Comparison of ENCODE assay signal across 1 cellular context in genomic region chr20:33791959-33792597, GRCh38.
TF ChIP-seq lines count a peak whose summit lies in the region.

No MANE protein-coding gene starts in this region.

TF ChIP-seq in HepG2, 621 proteins besides CTCF, POLR2A, EP300 and RAD21 (continued from another document and continues in another):
- TF ChIP-seq, protein P1, sequence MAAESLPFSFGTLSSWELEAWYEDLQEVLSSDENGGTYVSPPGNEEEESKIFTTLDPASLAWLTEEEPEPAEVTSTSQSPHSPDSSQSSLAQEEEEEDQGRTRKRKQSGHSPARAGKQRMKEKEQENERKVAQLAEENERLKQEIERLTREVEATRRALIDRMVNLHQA (CRISPR knock-in tag; IDR thresholded peaks at IDR 0.05) = no peak
- TF ChIP-seq TARDBP (CRISPR knock-in tag; IDR thresholded peaks at IDR 0.05) (0 out of 2 replicates have a peak, but pooled peaks have one; percentile 13), KLF13 (CRISPR knock-in tag; IDR thresholded peaks at IDR 0.05) (0 out of 2 replicates have a peak, but pooled peaks have one; percentile 20), ZNF605 (CRISPR knock-in tag; IDR thresholded peaks at IDR 0.05) (peak; percentile 87; the same call in 1 of the 2 replicates), RBM39 (IDR thresholded peaks at IDR 0.05; ENCODE audit: low read depth, low read length, poor library complexity, severe bottlenecking) (peak; percentile 9), LRRFIP1 (CRISPR knock-in tag; conservative IDR thresholded peaks at IDR 0.05) (no peak), FOXP1 (IDR thresholded peaks at IDR 0.05) (no peak), FOXP1 (CRISPR knock-in tag; IDR thresholded peaks at IDR 0.05) (no peak), FOXK1 (CRISPR knock-in tag; IDR thresholded peaks at IDR 0.05; ENCODE audit: borderline replicate concordance, low read depth) (0 out of 2 replicates have a peak, but pooled peaks have one; percentile 28), ZNF432 (CRISPR knock-in tag; IDR thresholded peaks at IDR 0.05; ENCODE audit: borderline replicate concordance) (no peak), ZSCAN20 (CRISPR knock-in tag; IDR thresholded peaks at IDR 0.05; ENCODE audit: borderline replicate concordance) (no peak), BORCS8-MEF2B (CRISPR knock-in tag; IDR thresholded peaks at IDR 0.05) (no peak; the same call in 1 of the 2 replicates), PPARG (CRISPR knock-in tag; conservative IDR thresholded peaks at IDR 0.05) (0 out of 2 replicates have a peak, but pooled peaks have one; percentile 23), ZMYM4 (CRISPR knock-in tag; IDR thresholded peaks at IDR 0.05) (no peak), GZF1 (CRISPR knock-in tag; IDR thresholded peaks at IDR 0.05) (0 out of 2 replicates have a peak, but pooled peaks have one; percentile 39), FOSL2 (CRISPR knock-in tag; IDR thresholded peaks at IDR 0.05) (peak; percentile 56), TRIM24 (CRISPR knock-in tag; IDR thresholded peaks at IDR 0.05) (no peak), TCF7 (IDR thresholded peaks at IDR 0.05; ENCODE audit: low read depth) (no peak), TBX2 (CRISPR knock-in tag; IDR thresholded peaks at IDR 0.05; ENCODE audit: borderline replicate concordance) (peak; percentile 63; the same call in 1 of the 2 replicates), ZSCAN21 (CRISPR knock-in tag; IDR thresholded peaks at IDR 0.05; ENCODE audit: borderline replicate concordance) (peak; percentile 51; the same call in 1 of the 2 replicates), PAXIP1 (CRISPR knock-in tag; conservative IDR thresholded peaks at IDR 0.05) (0 out of 2 replicates have a peak, but pooled peaks have one; percentile 17), ATAD3A (CRISPR knock-in tag; IDR thresholded peaks at IDR 0.05) (0 out of 2 replicates have a peak, but pooled peaks have one; percentile 46), ZNF224 (CRISPR knock-in tag; IDR thresholded peaks at IDR 0.05) (no peak), IKZF5 (CRISPR knock-in tag; IDR thresholded peaks at IDR 0.05) (peak; percentile 65; the same call in 1 of the 2 replicates), ZNF782 (CRISPR knock-in tag; IDR thresholded peaks at IDR 0.05; ENCODE audit: borderline replicate concordance) (no peak; the same call in 1 of the 2 replicates), RFXAP (CRISPR knock-in tag; IDR thresholded peaks at IDR 0.05; ENCODE audit: borderline replicate concordance) (no peak), NFYC (CRISPR knock-in tag; IDR thresholded peaks at IDR 0.05) (no peak), CENPT (CRISPR knock-in tag; IDR thresholded peaks at IDR 0.05; ENCODE audit: low read depth) (0 out of 2 replicates have a peak, but pooled peaks have one; percentile 41), ZNF550 (CRISPR knock-in tag; IDR thresholded peaks at IDR 0.05; ENCODE audit: borderline replicate concordance) (peak; percentile 28; the same call in 1 of the 2 replicates), AGO1 (IDR thresholded peaks at IDR 0.05; ENCODE audit: low read depth, low read length, poor library complexity, severe bottlenecking) (no peak), ZNF761 (CRISPR knock-in tag; conservative IDR thresholded peaks at IDR 0.05) (peak; percentile 53; the same call in 1 of the 2 replicates), NFKBIZ (CRISPR knock-in tag; IDR thresholded peaks at IDR 0.05) (0 out of 2 replicates have a peak, but pooled peaks have one; percentile 32), HMGXB4 (CRISPR knock-in tag; IDR thresholded peaks at IDR 0.05; ENCODE audit: borderline replicate concordance in 1 of 2, low read depth in 1 of 2) (peak; percentile 52 to 81; a peak in 2 of 4 replicates), KDM2A (CRISPR knock-in tag; IDR thresholded peaks at IDR 0.05; ENCODE audit: borderline replicate concordance, low read depth) (peak; percentile 68; the same call in 1 of the 2 replicates), SMC3 (IDR thresholded peaks at IDR 0.05; ENCODE audit: low read length) (peak; percentile 81), ZBTB7A (CRISPR knock-in tag; IDR thresholded peaks at IDR 0.05) (peak; percentile 92), ZMYM3 (CRISPR knock-in tag; IDR thresholded peaks at IDR 0.05) (peak; percentile 99), ZEB1 (IDR thresholded peaks at IDR 0.05; ENCODE audit: insufficient replicate concordance, low read depth) (no peak)
- TF ChIP-seq, protein P2, sequence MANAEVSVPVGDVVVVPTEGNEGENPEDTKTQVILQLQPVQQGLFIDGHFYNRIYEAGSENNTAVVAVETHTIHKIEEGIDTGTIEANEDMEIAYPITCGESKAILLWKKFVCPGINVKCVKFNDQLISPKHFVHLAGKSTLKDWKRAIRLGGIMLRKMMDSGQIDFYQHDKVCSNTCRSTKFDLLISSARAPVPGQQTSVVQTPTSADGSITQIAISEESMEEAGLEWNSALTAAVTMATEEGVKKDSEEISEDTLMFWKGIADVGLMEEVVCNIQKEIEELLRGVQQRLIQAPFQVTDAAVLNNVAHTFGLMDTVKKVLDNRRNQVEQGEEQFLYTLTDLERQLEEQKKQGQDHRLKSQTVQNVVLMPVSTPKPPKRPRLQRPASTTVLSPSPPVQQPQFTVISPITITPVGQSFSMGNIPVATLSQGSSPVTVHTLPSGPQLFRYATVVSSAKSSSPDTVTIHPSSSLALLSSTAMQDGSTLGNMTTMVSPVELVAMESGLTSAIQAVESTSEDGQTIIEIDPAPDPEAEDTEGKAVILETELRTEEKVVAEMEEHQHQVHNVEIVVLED (CRISPR knock-in tag; IDR thresholded peaks at IDR 0.05; ENCODE audit: borderline replicate concordance) = no peak
- TF ChIP-seq, protein P3, sequence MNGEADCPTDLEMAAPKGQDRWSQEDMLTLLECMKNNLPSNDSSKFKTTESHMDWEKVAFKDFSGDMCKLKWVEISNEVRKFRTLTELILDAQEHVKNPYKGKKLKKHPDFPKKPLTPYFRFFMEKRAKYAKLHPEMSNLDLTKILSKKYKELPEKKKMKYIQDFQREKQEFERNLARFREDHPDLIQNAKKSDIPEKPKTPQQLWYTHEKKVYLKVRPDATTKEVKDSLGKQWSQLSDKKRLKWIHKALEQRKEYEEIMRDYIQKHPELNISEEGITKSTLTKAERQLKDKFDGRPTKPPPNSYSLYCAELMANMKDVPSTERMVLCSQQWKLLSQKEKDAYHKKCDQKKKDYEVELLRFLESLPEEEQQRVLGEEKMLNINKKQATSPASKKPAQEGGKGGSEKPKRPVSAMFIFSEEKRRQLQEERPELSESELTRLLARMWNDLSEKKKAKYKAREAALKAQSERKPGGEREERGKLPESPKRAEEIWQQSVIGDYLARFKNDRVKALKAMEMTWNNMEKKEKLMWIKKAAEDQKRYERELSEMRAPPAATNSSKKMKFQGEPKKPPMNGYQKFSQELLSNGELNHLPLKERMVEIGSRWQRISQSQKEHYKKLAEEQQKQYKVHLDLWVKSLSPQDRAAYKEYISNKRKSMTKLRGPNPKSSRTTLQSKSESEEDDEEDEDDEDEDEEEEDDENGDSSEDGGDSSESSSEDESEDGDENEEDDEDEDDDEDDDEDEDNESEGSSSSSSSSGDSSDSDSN (CRISPR knock-in tag; IDR thresholded peaks at IDR 0.05) = peak; percentile 37; the same call in 1 of the 2 replicates
- TF ChIP-seq, protein P4, sequence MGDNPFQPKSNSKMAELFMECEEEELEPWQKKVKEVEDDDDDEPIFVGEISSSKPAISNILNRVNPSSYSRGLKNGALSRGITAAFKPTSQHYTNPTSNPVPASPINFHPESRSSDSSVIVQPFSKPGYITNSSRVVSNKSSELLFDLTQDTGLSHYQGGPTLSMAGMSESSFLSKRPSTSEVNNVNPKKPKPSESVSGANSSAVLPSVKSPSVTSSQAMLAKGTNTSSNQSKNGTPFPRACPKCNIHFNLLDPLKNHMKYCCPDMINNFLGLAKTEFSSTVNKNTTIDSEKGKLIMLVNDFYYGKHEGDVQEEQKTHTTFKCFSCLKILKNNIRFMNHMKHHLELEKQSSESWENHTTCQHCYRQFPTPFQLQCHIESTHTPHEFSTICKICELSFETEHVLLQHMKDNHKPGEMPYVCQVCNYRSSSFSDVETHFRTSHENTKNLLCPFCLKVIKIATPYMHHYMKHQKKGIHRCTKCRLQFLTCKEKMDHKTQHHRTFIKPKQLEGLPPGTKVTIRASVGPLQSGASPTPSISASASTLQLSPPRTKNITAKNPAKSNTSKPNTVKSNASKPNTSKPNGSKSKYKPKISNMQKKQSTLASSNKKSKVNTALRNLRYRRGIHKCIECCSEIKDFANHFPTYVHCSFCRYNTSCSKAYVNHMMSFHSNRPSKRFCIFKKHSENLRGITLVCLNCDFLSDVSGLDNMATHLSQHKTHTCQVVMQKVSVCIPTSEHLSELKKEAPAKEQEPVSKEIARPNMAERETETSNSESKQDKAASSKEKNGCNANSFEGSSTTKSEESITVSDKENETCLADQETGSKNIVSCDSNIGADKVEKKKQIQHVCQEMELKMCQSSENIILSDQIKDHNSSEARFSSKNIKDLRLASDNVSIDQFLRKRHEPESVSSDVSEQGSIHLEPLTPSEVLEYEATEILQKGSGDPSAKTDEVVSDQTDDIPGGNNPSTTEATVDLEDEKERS (CRISPR knock-in tag; IDR thresholded peaks at IDR 0.05) = peak; percentile 25; the same call in 1 of the 2 replicates
- TF ChIP-seq, protein P5, sequence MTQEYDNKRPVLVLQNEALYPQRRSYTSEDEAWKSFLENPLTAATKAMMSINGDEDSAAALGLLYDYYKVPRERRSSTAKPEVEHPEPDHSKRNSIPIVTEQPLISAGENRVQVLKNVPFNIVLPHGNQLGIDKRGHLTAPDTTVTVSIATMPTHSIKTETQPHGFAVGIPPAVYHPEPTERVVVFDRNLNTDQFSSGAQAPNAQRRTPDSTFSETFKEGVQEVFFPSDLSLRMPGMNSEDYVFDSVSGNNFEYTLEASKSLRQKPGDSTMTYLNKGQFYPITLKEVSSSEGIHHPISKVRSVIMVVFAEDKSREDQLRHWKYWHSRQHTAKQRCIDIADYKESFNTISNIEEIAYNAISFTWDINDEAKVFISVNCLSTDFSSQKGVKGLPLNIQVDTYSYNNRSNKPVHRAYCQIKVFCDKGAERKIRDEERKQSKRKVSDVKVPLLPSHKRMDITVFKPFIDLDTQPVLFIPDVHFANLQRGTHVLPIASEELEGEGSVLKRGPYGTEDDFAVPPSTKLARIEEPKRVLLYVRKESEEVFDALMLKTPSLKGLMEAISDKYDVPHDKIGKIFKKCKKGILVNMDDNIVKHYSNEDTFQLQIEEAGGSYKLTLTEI (CRISPR knock-in tag; conservative IDR thresholded peaks at IDR 0.05) = no peak
- TF ChIP-seq, protein P6, sequence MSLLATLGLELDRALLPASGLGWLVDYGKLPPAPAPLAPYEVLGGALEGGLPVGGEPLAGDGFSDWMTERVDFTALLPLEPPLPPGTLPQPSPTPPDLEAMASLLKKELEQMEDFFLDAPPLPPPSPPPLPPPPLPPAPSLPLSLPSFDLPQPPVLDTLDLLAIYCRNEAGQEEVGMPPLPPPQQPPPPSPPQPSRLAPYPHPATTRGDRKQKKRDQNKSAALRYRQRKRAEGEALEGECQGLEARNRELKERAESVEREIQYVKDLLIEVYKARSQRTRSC (CRISPR knock-in tag; IDR thresholded peaks at IDR 0.05; ENCODE audit: low read depth) = no peak
